ENCODE assay signal across 27 cellular contexts in the genomic region with DNA sequence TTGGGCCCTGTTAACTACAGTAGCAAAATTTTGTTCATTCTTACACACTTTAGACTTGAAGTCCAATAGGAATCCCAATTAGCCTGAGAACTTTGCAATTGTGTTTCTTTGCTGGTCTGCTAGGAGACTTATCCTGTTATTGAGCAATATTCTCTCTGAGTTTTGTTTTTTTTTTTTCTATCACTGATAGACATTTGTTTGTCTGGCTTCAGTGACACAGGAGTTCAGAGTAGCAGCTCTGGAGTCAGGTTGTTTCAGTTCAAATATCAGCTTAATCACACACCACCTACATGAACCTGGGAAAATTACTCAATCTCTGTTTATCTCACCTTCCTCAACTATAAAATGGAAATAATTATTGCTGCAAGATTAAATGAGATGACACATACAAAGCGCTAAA.
"Had no signal": no experiment of that assay in that cellular context is flagged by ENCODE, and none has a peak within 500 bp of the region (broad histone marks: within the 10 kb centered on the region; RNA-seq: fewer than 3 reads in every experiment).

No MANE protein-coding gene starts in this region.

- H3K9me3 Mint-ChIP-seq: dendritic cell treated with granulocyte-macrophage colony-stimulating factor and Interleukin-4, amounts not matched to agents 40 ng/mL and 50 ng/mL, for 4 days; endodermal cell; mesothelial cell of epicardium had no signal

- H3K27me3 ChIP-seq: esophagus squamous epithelium had no signal

- H3K4me1 Mint-ChIP-seq: endodermal cell, naive B cell had no signal

- H3K36me3 ChIP-seq: esophagus squamous epithelium, gastrocnemius medialis, heart right ventricle, left ventricle myocardium inferior, lower lobe of right lung had no signal

- DNase-seq: effector CD8-positive, alpha-beta T cell; effector memory CD8-positive, alpha-beta T cell; endodermal cell; erythroblast; esophagus squamous epithelium; foreskin fibroblast; foreskin melanocyte; gastrocnemius medialis; glutamatergic neuron; head of caudate nucleus; heart right ventricle; hippocampal formation; left cardiac atrium; left ventricle myocardium inferior; lower lobe of right lung; mesenchymal stem cell; mucosa of descending colon; naive B cell had no signal

- H3K4me1 ChIP-seq: esophagus squamous epithelium, gastrocnemius medialis, heart right ventricle, left ventricle myocardium inferior, lower lobe of right lung had no signal

- FAIRE-seq: colon, endometrium, islet of Langerhans, keratinocyte had no signal

- H3K27me3 Mint-ChIP-seq: effector memory CD8-positive, alpha-beta T cell had no signal

- H3K4me3 ChIP-seq: coronary artery, esophagus squamous epithelium, gastrocnemius medialis, heart right ventricle, left ventricle myocardium inferior, lower lobe of right lung, mucosa of descending colon had no signal

- ATAC-seq: effector memory CD8-positive, alpha-beta T cell; esophagus mucosa; gastrocnemius medialis; heart right ventricle; left cardiac atrium; lower lobe of right lung; mucosa of descending colon had no signal

- H3K36me3 Mint-ChIP-seq: mesothelial cell of epicardium, naive B cell had no signal

- H3K4me3 Mint-ChIP-seq: dendritic cell treated with granulocyte-macrophage colony-stimulating factor and Interleukin-4, amounts not matched to agents 40 ng/mL and 50 ng/mL, for 4 days; effector memory CD8-positive, alpha-beta T cell; endodermal cell; mesothelial cell of epicardium; naive B cell had no signal

- H3K27ac Mint-ChIP-seq: dendritic cell treated with granulocyte-macrophage colony-stimulating factor and Interleukin-4, amounts not matched to agents 40 ng/mL and 50 ng/mL, for 4 days; effector memory CD8-positive, alpha-beta T cell; endodermal cell; mesothelial cell of epicardium had no signal

- H3K9me3 ChIP-seq: esophagus squamous epithelium, gastrocnemius medialis, heart right ventricle, left ventricle myocardium inferior, lower lobe of right lung, mucosa of descending colon had no signal

- H3K27ac ChIP-seq: coronary artery, epithelial cell of prostate, esophagus squamous epithelium, gastrocnemius medialis, heart right ventricle, left ventricle myocardium inferior, lower lobe of right lung had no signal
